ENCODE assay signal across 23 cellular contexts in the genomic region with DNA sequence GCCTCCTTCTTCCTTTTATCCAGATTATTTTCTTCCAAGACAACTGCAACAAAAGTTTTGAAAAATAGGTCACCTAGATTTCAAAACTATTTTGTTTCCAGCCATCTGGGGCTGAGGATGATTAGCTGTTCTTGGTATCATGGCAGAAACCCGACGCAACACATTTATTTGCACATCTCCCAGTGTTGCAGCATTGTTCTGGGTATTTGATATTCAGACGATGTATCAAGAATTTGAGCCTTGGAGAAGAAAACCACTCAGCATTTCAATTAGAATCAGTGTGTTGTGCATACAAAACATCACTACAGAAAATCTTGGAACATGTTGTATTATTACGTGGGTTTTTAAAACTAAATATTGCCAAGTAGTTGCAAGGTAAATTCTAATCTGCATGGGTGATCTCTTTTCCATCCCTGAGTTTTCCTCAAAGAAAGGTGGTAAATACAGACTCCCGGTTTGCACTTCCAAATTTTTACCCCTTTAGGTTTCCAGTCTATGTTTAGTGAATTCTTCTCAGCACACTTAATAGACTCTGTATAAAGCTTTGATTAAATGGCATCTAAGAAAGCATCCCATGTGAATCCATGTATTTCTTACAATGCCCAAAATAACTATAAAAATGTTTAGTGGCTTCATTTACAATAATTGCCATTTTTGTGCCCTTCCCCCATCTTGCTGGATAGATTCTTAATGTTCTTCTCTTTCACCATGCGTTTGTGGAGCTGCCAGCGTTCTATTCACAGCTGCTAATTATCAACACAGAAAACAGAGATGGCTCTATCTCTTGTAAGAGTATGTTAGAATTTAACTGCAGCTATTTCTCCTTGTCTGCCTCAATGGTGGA.
DNase-seq lines count a peak whose midpoint lies in the region.
"Had no signal": no experiment of that assay in that cellular context is flagged by ENCODE, and none has a peak within 500 bp of the region (broad histone marks: within the 10 kb centered on the region; RNA-seq: fewer than 3 reads in every experiment).

No MANE protein-coding gene starts in this region.

- H3K27me3 ChIP-seq in layer of hippocampus (ENCODE audit: control insufficient read depth, insufficient read depth, low read length): no peaks in the 10 kb centered on the region
- H3K27me3 ChIP-seq: BLaER1 treated with 17β-estradiol and CSF1 and Interleukin-3, amounts not matched to agents 10 nM and 100 nM had no signal

- H3K27ac ChIP-seq in cingulate gyrus (ENCODE audit: low read depth, low read length) (peak overlapping the region; percentile 76), layer of hippocampus (ENCODE audit: low read depth, low read length) (peak overlapping the region; percentile 75)
- H3K27ac ChIP-seq: 22Rv1; BLaER1 treated with 17β-estradiol and CSF1 and Interleukin-3, amounts not matched to agents 10 nM and 100 nM; RWPE1 had no signal

- DNase-seq in Ammon's horn (ENCODE audit: low spot score) (peak; percentile 74), putamen (ENCODE audit: low spot score) (peak; percentile 70), SKM-1 treated with dmso at 0.1 percent for 144 hours (lab: John Stamatoyannopoulos, UW; ENCODE audit: unreplicated experiment) (no peak), COLO829 (ENCODE audit: low spot score) (no peak), NCI-H1048 (lab: John Stamatoyannopoulos, UW) (no peak)
- no peak for DNase-seq in activated CD4-positive, CD25-positive, alpha-beta regulatory T cell treated with anti-CD3 and anti-CD28 coated beads, Interleukin-2, amount 50 U/mL, for 72 hours
- DNase-seq: ACHN; CD4-positive, alpha-beta memory T cell; DMS153; MM.1S; NCI-H1092; NCI-H1436; NCI-H1930; NCI-H226; NCI-H510A treated with DMSO at 0.1 percent for 48 hours; NCI-H748 treated with DMSO at 0.1 percent for 48 hours; NK-92 treated with Interleukin-12 subunit alpha and Interleukin-12 subunit beta, amount 100 ng/mL, for 24 hours; SHP77 treated with DMSO at 0.1 percent for 48 hours had no signal

Comparison
In these comparisons a context has a peak if more than half of its experiments do, and no peak if none do; other contexts are left out.
1. DNase-seq: peak in Ammon's horn (single experiment) and putamen (single experiment); none in SKM-1 treated with dmso at 0.1 percent for 144 hours (single experiment), COLO829 (single experiment), activated CD4-positive, CD25-positive, alpha-beta regulatory T cell treated with anti-CD3 and anti-CD28 coated beads, Interleukin-2, amount 50 U/mL, for 72 hours (single experiment) and NCI-H1048 (single experiment).